8 cellular contexts compared by ENCODE assay signal in genomic region chr6:70371454-70372105, GRCh38. TPM values are rescaled to one million over a fixed set of nuclear protein-coding genes. Genes with fewer than 3 reads are reported as not detected.
DNase-seq lines count a peak whose midpoint lies in the region; ATAC-seq and TF ChIP-seq lines count a peak whose summit lies in the region.

No MANE protein-coding gene starts in this region.

- peaks cover 12% of the 10 kb centered on the region for H3K4me1 Mint-ChIP-seq in chondrocyte (ENCODE audit: low read depth)
- H3K4me1 Mint-ChIP-seq in memory B cell = peaks cover 4% of the 10 kb centered on the region

- ATAC-seq in GM18858 (IDR thresholded peaks at IDR 0.05; ENCODE audit: unreplicated experiment) (peak; percentile 68), memory B cell (ENCODE audit: low read depth) (peak; percentile 69), GM18498 (IDR thresholded peaks at IDR 0.05; ENCODE audit: unreplicated experiment) (no peak), GM18502 (IDR thresholded peaks at IDR 0.05; ENCODE audit: poor library complexity, unreplicated experiment) (no peak)

- H3K9me3 Mint-ChIP-seq in chondrocyte (ENCODE audit: low read depth) (no peaks in the 10 kb centered on the region), memory B cell (no peaks in the 10 kb centered on the region)

- no peaks in the 10 kb centered on the region for H3K36me3 Mint-ChIP-seq in chondrocyte (ENCODE audit: low read depth)
- no peaks in the 10 kb centered on the region for H3K36me3 Mint-ChIP-seq in memory B cell

- peak; percentile 74 for TF ChIP-seq CTCF in AG09319 (IDR thresholded peaks at IDR 0.05; ENCODE audit: low read depth, low read length)
- peak; percentile 92 for TF ChIP-seq CTCF in chondrocyte (IDR thresholded peaks at IDR 0.05)

- H3K4me3 Mint-ChIP-seq in chondrocyte (ENCODE audit: unreplicated experiment) (no peak overlapping the region), memory B cell (no peak overlapping the region)

- H3K27me3 Mint-ChIP-seq in chondrocyte (ENCODE audit: low read depth) (peaks cover 32% of the 10 kb centered on the region), memory B cell (peaks cover 13% of the 10 kb centered on the region)

- peak; percentile 53 for DNase-seq in AG09319 (ENCODE audit: extremely low read depth, low read depth)
- DNase-seq in KG1 (lab: John Stamatoyannopoulos, UW) = peak; percentile 48
- peak; percentile 63 for DNase-seq in NOMO-1 treated with DMSO at 0.1 percent for 48 hours (lab: John Stamatoyannopoulos, UW; ENCODE audit: unreplicated experiment)
- no peak for DNase-seq in chondrocyte (ENCODE audit: low spot score)
- DNase-seq in memory B cell (ENCODE audit: low spot score in 2 of 2) = peak in 1 of 2 donors; percentile 30

- H3K27ac Mint-ChIP-seq in chondrocyte (ENCODE audit: unreplicated experiment) (no peak overlapping the region), memory B cell (no peak overlapping the region)

RNA-seq across cellular contexts. Expression of gene FAM135A, which starts 41.7 kb away (rescaled TPM):
- 8.8 to 11.9 TPM (median 10.6 TPM) in 3 replicates for total RNA-seq in chondrocyte

Comparison
In these comparisons a context has a peak if more than half of its experiments do, and no peak if none do; other contexts are left out.
1. ATAC-seq: peak in GM18858 (single experiment) and memory B cell (single experiment); none in GM18498 (single experiment) and GM18502 (single experiment).